In genomic region chr18:8522756-8523155, GRCh38 we compare ENCODE assay signal across 25 cellular contexts.
DNase-seq lines count a peak whose midpoint lies in the region; ATAC-seq and TF ChIP-seq lines count a peak whose summit lies in the region.
"Had no signal": no experiment of that assay in that cellular context is flagged by ENCODE, and none has a peak within 500 bp of the region (broad histone marks: within the 10 kb centered on the region; RNA-seq: fewer than 3 reads in every experiment).

No MANE protein-coding gene starts in this region.

- TF ChIP-seq CTCF in HCT116 (IDR thresholded peaks at IDR 0.05 in 2 of 3, conservative IDR thresholded peaks at IDR 0.05 in 1 of 3; ENCODE audit: borderline replicate concordance in 1 of 3, insufficient read depth in 1 of 3, low read depth in 2 of 3, low read length in 2 of 3): no peak

- H3K4me1 Mint-ChIP-seq in dendritic cell treated with granulocyte-macrophage colony-stimulating factor and Interleukin-4, amounts not matched to agents 40 ng/mL and 50 ng/mL, for 4 days (ENCODE audit: low read depth): peaks cover 35% of the 10 kb centered on the region
- H3K4me1 Mint-ChIP-seq: CD4-positive, alpha-beta memory T cell; CD8-positive, alpha-beta memory T cell had no signal

- H3K14ac ChIP-seq in mesenchymal stem cell (ENCODE audit: low read length in 2 of 2) (no peak overlapping the region), neuronal stem cell (ENCODE audit: low read length) (peak overlapping the region; percentile 59)

- no peaks in the 10 kb centered on the region for H3K9me3 ChIP-seq in HCT116 (ENCODE audit: control insufficient read depth in 1 of 2, insufficient read depth in 1 of 2, low read depth in 1 of 2, low read length in 2 of 2)
- H3K9me3 ChIP-seq in mesenchymal stem cell (ENCODE audit: control insufficient read depth, low read length): peaks cover 15% of the 10 kb centered on the region
- H3K9me3 ChIP-seq in neuronal stem cell (replicated peaks in 1 of 2; ENCODE audit: control insufficient read depth in 2 of 2, insufficient read depth in 1 of 2, low read depth in 1 of 2, low read length in 2 of 2): peaks cover 0 to 4% of the 10 kb centered on the region in 2 donors
- H3K9me3 ChIP-seq: BE2C had no signal

- peaks cover 12% of the 10 kb centered on the region for H3K27me3 Mint-ChIP-seq in dendritic cell treated with granulocyte-macrophage colony-stimulating factor and Interleukin-4, amounts not matched to agents 40 ng/mL and 50 ng/mL, for 4 days

- H3K79me1 ChIP-seq in mesenchymal stem cell (replicated peaks; ENCODE audit: low read length, poor library complexity, severe bottlenecking) (no peaks in the 10 kb centered on the region), neuronal stem cell (ENCODE audit: low read depth, low read length) (no peaks in the 10 kb centered on the region)

- intact Hi-C loops in HCT116 (cut with micrococcal nuclease) (no loop called here), Right ventricle myocardium superior (cut with DNase I) (no loop called here)
- intact Hi-C loops in dendritic cell treated with granulocyte-macrophage colony-stimulating factor and Interleukin-4, amounts not matched to agents 40 ng/mL and 50 ng/mL, for 4 days (cut with micrococcal nuclease): loop anchor here (10.0 kb wide), 1 partner anchor 82 kb away; the partner anchor contains the start of gene RAB12

- H3K4ac ChIP-seq in mesenchymal stem cell (ENCODE audit: low read depth in 1 of 2, low read length in 2 of 2) (no peak overlapping the region), neuronal stem cell (ENCODE audit: low read length) (no peak overlapping the region)

- DNase-seq in HCT116 (ENCODE audit: low read depth, low spot score) (no peak), mesenchymal stem cell (no peak), neuronal stem cell (ENCODE audit: low spot score) (no peak), Right ventricle myocardium superior (no peak)
- DNase-seq in activated CD4-positive, alpha-beta T cell treated with anti-CD3 and anti-CD28 coated beads for 48 hours: no peak
- DNase-seq: 8988T; ACHN; BE2C; C1 segment of cervical spinal cord; CD4-positive, alpha-beta memory T cell; CD4-positive, CD25-positive, alpha-beta regulatory T cell; CD8-positive, alpha-beta memory T cell; COR-L47; DMS 273 treated with DMSO at 0.1 percent for 48 hours; DMS153; DMS53; DMS79; DND-41; EL; GDM1 had no signal

- BruUV-seq in HCT116 (replicated peaks; lab: Mats Ljungman, UMichigan): no TSS peak

- H3K9ac ChIP-seq in HCT116 (ENCODE audit: low read length): no peak overlapping the region
- no peak overlapping the region for H3K9ac ChIP-seq in mesenchymal stem cell (ENCODE audit: low read length)
- H3K9ac ChIP-seq in neuronal stem cell (ENCODE audit: low read depth, low read length, poor library complexity): no peak overlapping the region
- H3K9ac ChIP-seq: BLaER1 had no signal

- peaks cover 0 to 5% of the 10 kb centered on the region in 2 experiments; a peak in 1 of 4 replicates for H3K4me1 ChIP-seq in HCT116 (ENCODE audit: control insufficient read depth in 1 of 2, insufficient read depth in 2 of 2, low read length in 2 of 2)
- no peaks in the 10 kb centered on the region for H3K4me1 ChIP-seq in mesenchymal stem cell (ENCODE audit: control insufficient read depth, insufficient read depth, low read depth, low read length)
- no peaks in the 10 kb centered on the region for H3K4me1 ChIP-seq in neuronal stem cell (ENCODE audit: control insufficient read depth in 2 of 2, insufficient read depth in 1 of 2, low read depth in 1 of 2, low read length in 2 of 2)
- H3K4me1 ChIP-seq: BE2C had no signal

- no peaks in the 10 kb centered on the region for H3K79me2 ChIP-seq in HCT116 (ENCODE audit: insufficient read depth, low read length)

- TF ChIP-seq POLR2A in HCT116 (IDR thresholded peaks at IDR 0.05; ENCODE audit: borderline replicate concordance, extremely low read depth, insufficient read depth, insufficient read length): no peak

- H2AFZ ChIP-seq in HCT116 (ENCODE audit: low read depth, low read length, poor library complexity, severe bottlenecking) (no peak overlapping the region), mesenchymal stem cell (ENCODE audit: low read depth, low read length) (no peak overlapping the region), neuronal stem cell (ENCODE audit: low read length) (no peak overlapping the region)

- H3K23ac ChIP-seq in mesenchymal stem cell (ENCODE audit: low read length in 2 of 2): no peak overlapping the region
- no peak overlapping the region for H3K23ac ChIP-seq in neuronal stem cell (ENCODE audit: low read depth, low read length, poor library complexity)

- H3K36me3 ChIP-seq in HCT116 (ENCODE audit: control insufficient read depth in 1 of 2, insufficient read depth in 2 of 2, low read length in 2 of 2): no peaks in the 10 kb centered on the region
- no peaks in the 10 kb centered on the region for H3K36me3 ChIP-seq in mesenchymal stem cell (ENCODE audit: control insufficient read depth in 1 of 2, insufficient read depth in 2 of 2, low read depth in 1 of 2, low read length in 2 of 2)
- no peaks in the 10 kb centered on the region for H3K36me3 ChIP-seq in neuronal stem cell (replicated peaks in 1 of 2; ENCODE audit: control insufficient read depth in 2 of 2, insufficient read depth in 2 of 2, low read length in 2 of 2)
- H3K36me3 ChIP-seq: BE2C, BLaER1 had no signal

- H3K9me3 Mint-ChIP-seq in dendritic cell treated with granulocyte-macrophage colony-stimulating factor and Interleukin-4, amounts not matched to agents 40 ng/mL and 50 ng/mL, for 4 days: peaks cover 14% of the 10 kb centered on the region

- H3K9me2 ChIP-seq in HCT116 (ENCODE audit: insufficient read depth): no peaks in the 10 kb centered on the region

- RAD21 ChIA-PET in HCT116 (lab: Charles Lee; ENCODE audit: low non-redundant PET in 1 of 2, low total read pairs in 2 of 2, uncharacterized antibody in 2 of 2, unreplicated experiment in 2 of 2): no interaction called here

- H3K4me3 ChIP-seq in HCT116 (replicated peaks in 1 of 2; ENCODE audit: low read depth in 1 of 2, low read length in 2 of 2): no peak overlapping the region
- H3K4me3 ChIP-seq in mesenchymal stem cell (ENCODE audit: insufficient read depth in 1 of 2, low read depth in 1 of 2, low read length in 2 of 2): no peak overlapping the region
- H3K4me3 ChIP-seq in neuronal stem cell (ENCODE audit: low read length in 2 of 2): peak overlapping the region in 1 of 2 donors; percentile 34
- H3K4me3 ChIP-seq: BLaER1, GM12878 had no signal

- H3K27me3 ChIP-seq in HCT116 (ENCODE audit: insufficient read depth, low read length) (peaks cover 8% of the 10 kb centered on the region; the same call in 1 of the 2 replicates), mesenchymal stem cell (ENCODE audit: control insufficient read depth in 1 of 2, insufficient read depth in 1 of 2, low read length in 2 of 2) (peaks cover 42 to 65% of the 10 kb centered on the region in 2 experiments), neuronal stem cell (ENCODE audit: control insufficient read depth in 3 of 3, insufficient read depth in 3 of 3, low read depth in 1 of 3, low read length in 3 of 3) (no peaks in the 10 kb centered on the region)
- H3K27me3 ChIP-seq: BE2C, BLaER1 had no signal

- peak overlapping the region; percentile 5 for H3K27ac Mint-ChIP-seq in dendritic cell treated with granulocyte-macrophage colony-stimulating factor and Interleukin-4, amounts not matched to agents 40 ng/mL and 50 ng/mL, for 4 days
- H3K27ac Mint-ChIP-seq: CD4-positive, alpha-beta memory T cell; CD8-positive, alpha-beta memory T cell had no signal

- ATAC-seq in HCT116: no peak
- no peak for ATAC-seq in Right ventricle myocardium superior (ENCODE audit: poor library complexity)
- no peak for ATAC-seq in HG02623 (IDR thresholded peaks at IDR 0.05; ENCODE audit: unreplicated experiment)
- ATAC-seq: GM12878 had no signal

- 72% methylated on average over 4 of the region's 4 CpGs for WGBS in mesenchymal stem cell
- no CpG with 5 or more reads among the region's 4 CpGs for WGBS in neuronal stem cell (ENCODE audit: extremely low coverage in 2 of 2, insufficient read length in 2 of 2, insufficient replicate concordance in 1 of 2), 2 donors

- no peak overlapping the region for H4K91ac ChIP-seq in mesenchymal stem cell (ENCODE audit: low read length)
- no peak overlapping the region for H4K91ac ChIP-seq in neuronal stem cell (ENCODE audit: low read depth, low read length, poor library complexity)

- H4K8ac ChIP-seq in mesenchymal stem cell (ENCODE audit: low read length): no peak overlapping the region
- no peak overlapping the region for H4K8ac ChIP-seq in neuronal stem cell (ENCODE audit: low read depth, low read length)

- H2AK5ac ChIP-seq in mesenchymal stem cell (ENCODE audit: low read length, severe bottlenecking) (no peak overlapping the region), neuronal stem cell (ENCODE audit: low read depth, low read length) (no peak overlapping the region)

- H3K27ac ChIP-seq in HCT116 (ENCODE audit: low read depth, low read length): no peak overlapping the region
- H3K27ac ChIP-seq in mesenchymal stem cell (ENCODE audit: low read length, poor library complexity, severe bottlenecking): no peak overlapping the region
- H3K27ac ChIP-seq in neuronal stem cell (replicated peaks; ENCODE audit: low read length): no peak overlapping the region
- H3K27ac ChIP-seq: BLaER1 had no signal

- H3K4me3 Mint-ChIP-seq in dendritic cell treated with granulocyte-macrophage colony-stimulating factor and Interleukin-4, amounts not matched to agents 40 ng/mL and 50 ng/mL, for 4 days: no peak overlapping the region
- H3K4me3 Mint-ChIP-seq: CD14-positive monocyte; CD4-positive, alpha-beta memory T cell; CD4-positive, CD25-positive, alpha-beta regulatory T cell; CD8-positive, alpha-beta memory T cell had no signal

- H3K18ac ChIP-seq in mesenchymal stem cell (ENCODE audit: low read depth in 1 of 2, low read length in 2 of 2): no peak overlapping the region
- H3K18ac ChIP-seq in neuronal stem cell (ENCODE audit: low read length): no peak overlapping the region

- TF ChIP-seq RAD21 in HCT116 (IDR thresholded peaks at IDR 0.05; ENCODE audit: low read depth): no peak

- POLR2A ChIA-PET in HCT116 (lab: Charles Lee): no interaction called here

- H2BK5ac ChIP-seq in mesenchymal stem cell (ENCODE audit: low read depth, low read length, poor library complexity, severe bottlenecking): no peak overlapping the region
- H2BK5ac ChIP-seq in neuronal stem cell (ENCODE audit: low read length): no peak overlapping the region

- H4K20me1 ChIP-seq in HCT116 (ENCODE audit: insufficient read depth): no peaks in the 10 kb centered on the region
- H4K20me1 ChIP-seq: BLaER1 had no signal

- H3K4me2 ChIP-seq in HCT116 (ENCODE audit: low read length) (peak overlapping the region; percentile 14; the same call in 1 of the 2 replicates), mesenchymal stem cell (ENCODE audit: low read length, poor library complexity, severe bottlenecking) (no peak overlapping the region), neuronal stem cell (ENCODE audit: insufficient read depth, low read length, poor library complexity, severe bottlenecking) (no peak overlapping the region)
- H3K4me2 ChIP-seq: BLaER1 had no signal

- no peak overlapping the region for H2BK120ac ChIP-seq in mesenchymal stem cell (ENCODE audit: low read depth, low read length)
- no peak overlapping the region for H2BK120ac ChIP-seq in neuronal stem cell (ENCODE audit: low read depth, low read length)

- CTCF ChIA-PET in HCT116 (lab: Charles Lee): no interaction called here

- H2BK15ac ChIP-seq in mesenchymal stem cell (ENCODE audit: low read depth, poor library complexity, severe bottlenecking): peak overlapping the region; percentile 41
- H2BK15ac ChIP-seq in neuronal stem cell (ENCODE audit: low read length): no peak overlapping the region

- H2BK12ac ChIP-seq in mesenchymal stem cell (ENCODE audit: low read length in 2 of 2): no peak overlapping the region
- H2BK12ac ChIP-seq in neuronal stem cell (ENCODE audit: low read length): no peak overlapping the region

- no peaks in the 10 kb centered on the region for H3K36me3 Mint-ChIP-seq in dendritic cell treated with granulocyte-macrophage colony-stimulating factor and Interleukin-4, amounts not matched to agents 40 ng/mL and 50 ng/mL, for 4 days (ENCODE audit: low read depth)
- H3K36me3 Mint-ChIP-seq: CD14-positive monocyte; CD4-positive, alpha-beta memory T cell; CD4-positive, CD25-positive, alpha-beta regulatory T cell; CD8-positive, alpha-beta memory T cell had no signal
